In genomic region chr14:90625445-90625844, GRCh38 we compare ENCODE assay signal across 1 cellular context.
TF ChIP-seq lines count a peak whose summit lies in the region.

No MANE protein-coding gene starts in this region.

TF ChIP-seq in IMR-90, 13 proteins besides CTCF, POLR2A, EP300 and RAD21 (continued from another document):
- TF ChIP-seq USF2 (IDR thresholded peaks at IDR 0.05; ENCODE audit: low read depth, low read length) (peak; percentile 6; the same call in 1 of the 2 replicates), ELK1 (IDR thresholded peaks at IDR 0.05; ENCODE audit: borderline replicate concordance, low read depth, low read length) (no peak)
